Comparison of ENCODE assay signal across 18 cellular contexts in genomic region chr5:132653716-132654115, GRCh38. TPM values are rescaled to one million over a fixed set of nuclear protein-coding genes. Genes with fewer than 3 reads are reported as not detected.
"Had no signal": no experiment of that assay in that cellular context is flagged by ENCODE, and none has a peak within 500 bp of the region (broad histone marks: within the 10 kb centered on the region; RNA-seq: fewer than 3 reads in every experiment).

No MANE protein-coding gene starts in this region.

- ATAC-seq: lower lobe of right lung had no signal

- H3K9me3 ChIP-seq: adrenal gland, colonic mucosa, suprapubic skin had no signal

- H3K36me3 ChIP-seq: adrenal gland, colonic mucosa, lower lobe of right lung, right atrium auricular region, suprapubic skin, upper lobe of left lung had no signal

- DNase-seq: activated CD4-positive, alpha-beta T cell treated with anti-CD3 and anti-CD28 coated beads, Interleukin-2, amount 10 ng/mL, durations not matched to agents 24 days and 14 days; activated naive CD4-positive, alpha-beta T cell treated with anti-CD3 and anti-CD28 coated beads, Interleukin-2, amount 50 U/mL, for 16 hours; activated T-cell treated with anti-CD3 and anti-CD28 coated beads for 4 hours; colonic mucosa; effector CD4-positive, alpha-beta T cell; kidney glomerular epithelial cell; lower lobe of right lung; stimulated activated naive CD4-positive, alpha-beta T cell; upper lobe of left lung had no signal

- H3K27ac ChIP-seq: adrenal gland, colonic mucosa, hepatocyte, lower lobe of right lung, right atrium auricular region, suprapubic skin, upper lobe of left lung had no signal

- H3K4me3 ChIP-seq: adrenal gland, colonic mucosa, hepatocyte, lower lobe of right lung, right atrium auricular region, smooth muscle cell, suprapubic skin, upper lobe of left lung had no signal

RNA-seq across cellular contexts. Expression of gene IL13, which starts 4.3 kb away (rescaled TPM):
- total RNA-seq: cardiac septum, colonic mucosa, hepatocyte, lower lobe of right lung, myocyte, right atrium auricular region had no signal
- polyA plus RNA-seq: hepatocyte, smooth muscle cell had no signal

RNA-seq across cellular contexts. Expression of gene IL4, which starts 20.1 kb away (rescaled TPM):
- total RNA-seq: adrenal gland, cardiac septum, colonic mucosa, hepatocyte, lower lobe of right lung, mesothelial cell of epicardium, myocyte, posterior vena cava, right atrium auricular region, smooth muscle cell, suprapubic skin, upper lobe of left lung had no signal
- polyA plus RNA-seq: adrenal gland, hepatocyte, smooth muscle cell had no signal
